Comparison of ENCODE assay signal across 11 cellular contexts in the genomic region with DNA sequence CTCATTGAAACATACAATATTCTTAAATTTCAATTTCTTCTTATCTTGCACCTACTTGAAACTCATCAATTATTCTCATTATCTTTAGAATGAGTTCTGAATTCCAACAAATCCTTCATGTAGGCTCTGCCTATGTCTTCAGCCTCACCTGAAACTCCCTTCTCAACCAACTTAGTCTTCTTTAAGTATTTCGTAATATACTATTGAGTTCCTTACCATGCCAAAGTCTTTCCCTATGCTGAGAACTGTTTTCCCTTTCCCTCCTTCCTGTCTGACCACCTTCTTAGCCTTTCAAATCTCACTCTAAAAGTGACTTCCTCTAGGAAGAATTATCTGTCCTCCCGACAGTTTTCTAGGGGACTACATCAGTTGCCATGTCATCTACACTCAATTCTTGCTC.
"Had no signal": no experiment of that assay in that cellular context is flagged by ENCODE, and none has a peak within 500 bp of the region (broad histone marks: within the 10 kb centered on the region; RNA-seq: fewer than 3 reads in every experiment).

No MANE protein-coding gene starts in this region.

- H3K4me1 Mint-ChIP-seq: IgD-negative memory B cell had no signal

- H3K27ac ChIP-seq: GM23248, HL-60, KMS-11 had no signal

- DNase-seq: GM23248, GOT3, H7, HFFc6, Karpas-422, KBM-7 had no signal

- H3K4me3 ChIP-seq: GM23248, HAP-1 had no signal

- H3K9ac ChIP-seq: GM23248, KMS-11 had no signal

- H2AFZ ChIP-seq: GM23248 had no signal

- H3K4me3 Mint-ChIP-seq: HFFc6, IgD-negative memory B cell had no signal

- H3K27ac Mint-ChIP-seq: HFFc6, IgD-negative memory B cell had no signal

- H3K27me3 Mint-ChIP-seq: IgD-negative memory B cell had no signal

- H3K36me3 ChIP-seq: HAP-1 had no signal

- ATAC-seq: HCT116 had no signal

- H3K9me3 ChIP-seq: HAP-1 had no signal

- H3K4me2 ChIP-seq: KMS-11 had no signal

- H3K9me3 Mint-ChIP-seq: HFFc6, IgD-negative memory B cell had no signal
